18 cellular contexts compared by ENCODE assay signal in the genomic region with DNA sequence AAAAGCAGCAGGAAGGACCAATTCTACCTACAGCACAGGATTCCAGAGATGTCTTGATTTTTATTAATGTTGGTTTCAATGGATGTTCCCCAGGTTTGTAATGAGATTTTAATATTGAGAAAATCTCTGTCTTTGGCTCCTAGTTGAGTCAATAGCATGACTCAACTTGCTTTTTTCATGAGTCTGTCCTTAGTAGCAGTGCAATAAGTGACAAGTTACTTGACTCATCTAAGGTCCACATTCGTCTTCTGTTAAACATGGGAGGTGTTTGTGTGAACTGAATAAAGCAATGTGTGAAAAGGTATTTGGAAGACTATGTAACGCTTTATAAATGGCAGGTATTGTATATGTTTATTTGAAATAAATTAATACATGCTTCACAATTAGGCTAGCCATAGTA.
"Had no signal": no experiment of that assay in that cellular context is flagged by ENCODE, and none has a peak within 500 bp of the region (broad histone marks: within the 10 kb centered on the region; RNA-seq: fewer than 3 reads in every experiment).

No MANE protein-coding gene starts in this region.

- H3K9me3 ChIP-seq: sigmoid colon, thyroid gland had no signal

- H3K27me3 ChIP-seq: left lung, sigmoid colon, spleen, thyroid gland had no signal

- FAIRE-seq: endometrium had no signal

- H3K4me3 ChIP-seq: left lung, sigmoid colon, spleen, thyroid gland had no signal

- H3K4me1 ChIP-seq: left lung, spleen, thyroid gland had no signal

- H3K27ac ChIP-seq: left lung, sigmoid colon, spleen, thyroid gland had no signal

- DNase-seq: activated CD4-positive, alpha-beta memory T cell treated with anti-CD3 and anti-CD28 coated beads for 36 hours; activated CD8-positive, alpha-beta memory T cell treated with anti-CD3 and anti-CD28 coated beads, Interleukin-2, amount 10 ng/mL, durations not matched to agents 7 days and 5 days; activated naive CD4-positive, alpha-beta T cell treated with Interleukin-2 at 50 U/mL for 16 hours; activated naive CD8-positive, alpha-beta T cell treated with anti-CD3 and anti-CD28 coated beads, Interleukin-2, amount 10 ng/mL, durations not matched to agents 7 days and 5 days; cortex of kidney; glutamatergic neuron; hippocampal formation; islet precursor cell; left lung; occipital lobe; posterior cingulate gyrus; sigmoid colon; spleen; stimulated activated CD8-positive, alpha-beta memory T cell treated with anti-CD3 and anti-CD28 coated beads, Interleukin-4, amount 100 ng/mL, for 48 hours; stimulated activated naive CD4-positive, alpha-beta T cell; SW 1271; thyroid gland had no signal

- H3K36me3 ChIP-seq: left lung, sigmoid colon, spleen, thyroid gland had no signal

- ATAC-seq: activated CD8-positive, alpha-beta memory T cell treated with anti-CD3 and anti-CD28 coated beads, Interleukin-2, amount 10 ng/mL, durations not matched to agents 7 days and 5 days had no signal
